25 cellular contexts compared by ENCODE assay signal in genomic region chr13:113804703-113805430, GRCh38. TPM values are rescaled to one million over a fixed set of nuclear protein-coding genes. Genes with fewer than 3 reads are reported as not detected.
"Had no signal": no experiment of that assay in that cellular context is flagged by ENCODE, and none has a peak within 500 bp of the region (broad histone marks: within the 10 kb centered on the region; RNA-seq: fewer than 3 reads in every experiment).

No MANE protein-coding gene starts in this region.

- ATAC-seq: activated T-cell treated with anti-CD3 and anti-CD28 coated beads, Interleukin-2, amount 50 U/mL, for 72 hours; stimulated activated effector memory CD8-positive, alpha-beta T cell treated with anti-CD3 and anti-CD28 coated beads, Interleukin-12 subunit alpha, Interleukin-12 subunit beta, amount 100 ng/mL, for 72 hours; stimulated activated naive CD8-positive, alpha-beta T cell treated with anti-CD3 and anti-CD28 coated beads, Interleukin-15, amount 100 ng/mL, for 72 hours; T-helper 17 cell had no signal

- H3K4me1 ChIP-seq: uterus had no signal

- DNase-seq: activated CD4-positive, alpha-beta memory T cell treated with anti-CD3 and anti-CD28 coated beads, Interleukin-2, amount 10 ng/mL, durations not matched to agents 7 days and 5 days; activated CD4-positive, alpha-beta T cell treated with anti-CD3 and anti-CD28 coated beads, Interleukin-2, amount 10 ng/mL, durations not matched to agents 24 days and 14 days; activated CD4-positive, CD25-positive, alpha-beta regulatory T cell; activated effector memory CD4-positive, alpha-beta T cell treated with Interleukin-2 at 50 U/mL for 16 hours; activated naive CD4-positive, alpha-beta T cell treated with anti-CD3 and anti-CD28 coated beads for 36 hours; activated naive CD8-positive, alpha-beta T cell treated with anti-CD3 and anti-CD28 coated beads, Interleukin-2, amount 10 ng/mL, durations not matched to agents 7 days and 5 days; activated T-cell treated with anti-CD3 and anti-CD28 coated beads, Interleukin-2, amount 50 U/mL, for 72 hours; amniotic stem cell; cerebellar nuclear complex; cortex of kidney; foreskin fibroblast; immature natural killer cell; kidney glomerular epithelial cell; mesenchymal stem cell; occipital lobe; stimulated activated CD4-positive, alpha-beta T cell treated with anti-CD3 and anti-CD28 coated beads, Interleukin-2, amount 100 ng/mL, for 24 hours; stimulated activated naive CD8-positive, alpha-beta T cell treated with anti-CD3 and anti-CD28 coated beads, Interleukin-15, amount 100 ng/mL, for 72 hours; SW 1271; T-helper 17 cell; transverse colon had no signal

- H3K27ac ChIP-seq: epithelial cell of prostate, skin epidermis, transverse colon, uterus had no signal

- H3K4me3 ChIP-seq: skin epidermis, transverse colon, uterus had no signal

- H3K9me3 ChIP-seq: transverse colon, uterus had no signal

- H3K36me3 ChIP-seq: transverse colon, uterus had no signal

- H3K27me3 ChIP-seq: transverse colon, uterus had no signal

RNA-seq across cellular contexts. Expression of gene TMEM255B, which starts 45.8 kb away (rescaled TPM):
- polyA plus RNA-seq: immature natural killer cell, neural cell had no signal
